15 cellular contexts compared by ENCODE assay signal in genomic region chr3:46942079-46942478, GRCh38. TPM values are rescaled to one million over a fixed set of nuclear protein-coding genes. Genes with fewer than 3 reads are reported as not detected.
DNase-seq lines count a peak whose midpoint lies in the region; ATAC-seq and TF ChIP-seq lines count a peak whose summit lies in the region.
"Had no signal": no experiment of that assay in that cellular context is flagged by ENCODE, and none has a peak within 500 bp of the region (broad histone marks: within the 10 kb centered on the region; RNA-seq: fewer than 3 reads in every experiment).

No MANE protein-coding gene starts in this region.

- H3K27ac ChIP-seq in breast epithelium (peak overlapping the region in 1 of 2 donors; percentile 56), transverse colon (peak overlapping the region; percentile 74 to 87 (median 84)), GM23338 (ENCODE audit: low read depth) (no peak overlapping the region)
- H3K27ac ChIP-seq: HL-60 had no signal

- in situ Hi-C loops in transverse colon (cut with MboI; ENCODE audit: low pct_ligation_motif_present in 1 of 4, low pct_unique_long_range_greater_than_20kb in 1 of 4, low sequenced_read_pairs in 3 of 4), result no loop called here

- intact Hi-C loops in MCF 10A (cut with micrococcal nuclease) (no loop called here), breast epithelium (cut with DNase I; ENCODE audit: low total_unique reads) (no loop called here), transverse colon (cut with DNase I; ENCODE audit: low total_unique reads) (no loop called here), CD14-positive monocyte (cut with micrococcal nuclease) (no loop called here)

- POLR2A ChIA-PET in MCF 10A (lab: Yijun Ruan, JAX), result interaction anchor here (0.6 to 1.2 kb wide), 2 partner anchors 8 to 14 kb away, joined by 3 read pairs; no protein-coding TSS in a partner anchor

- peaks cover 75% of the 10 kb centered on the region for H3K79me2 ChIP-seq in GM23338 (replicated peaks; ENCODE audit: insufficient read depth)

- TF ChIP-seq CTCF in MCF 10A (IDR thresholded peaks at IDR 0.05; ENCODE audit: unreplicated experiment) (no peak), breast epithelium (IDR thresholded peaks at IDR 0.05) (no peak), endothelial cell (IDR thresholded peaks at IDR 0.05; ENCODE audit: unreplicated experiment) (no peak), transverse colon (IDR thresholded peaks at IDR 0.05) (no peak), GM23338 (conservative IDR thresholded peaks at IDR 0.05; ENCODE audit: low read depth in 2 of 2) (no peak), CD14-positive monocyte (IDR thresholded peaks at IDR 0.05) (no peak)

- no peak for DNase-seq in MCF 10A (ENCODE audit: unreplicated experiment)
- DNase-seq in breast epithelium (ENCODE audit: low spot score in 2 of 2), result no peak
- DNase-seq in endothelial cell (ENCODE audit: low spot score), result no peak
- no peak for DNase-seq in naive B cell
- DNase-seq in transverse colon, result peak; percentile 60
- DNase-seq in GM23338 (ENCODE audit: low spot score), result no peak
- no peak for DNase-seq in CD14-positive monocyte (ENCODE audit: low spot score)
- DNase-seq: 8988T; activated CD4-positive, alpha-beta memory T cell treated with anti-CD3 and anti-CD28 coated beads for 36 hours; CD4-positive, CD25-positive, alpha-beta regulatory T cell; central memory CD4-positive, alpha-beta T cell; NCI-H1092 treated with DMSO at 0.1 percent for 48 hours; NCI-H748 treated with DMSO at 0.1 percent for 48 hours had no signal

- ATAC-seq in naive B cell (ENCODE audit: low read depth in 2 of 2), result no peak
- no peak for ATAC-seq in GM19463 (IDR thresholded peaks at IDR 0.05; ENCODE audit: unreplicated experiment)
- no peak for ATAC-seq in GM23338

- H3K4me3 Mint-ChIP-seq in MCF 10A (ENCODE audit: unreplicated experiment) (no peak overlapping the region), endothelial cell (ENCODE audit: unreplicated experiment) (no peak overlapping the region), naive B cell (no peak overlapping the region), GM23338 (no peak overlapping the region), CD14-positive monocyte (no peak overlapping the region)
- H3K4me3 Mint-ChIP-seq: activated CD4-positive, alpha-beta memory T cell treated with anti-CD3 and anti-CD28 coated beads for 36 hours had no signal

- no peaks in the 10 kb centered on the region for H3F3A ChIP-seq in GM23338 (replicated peaks; ENCODE audit: low read depth)

- H2AFZ ChIP-seq in GM23338, result no peak overlapping the region

- H4K20me1 ChIP-seq in GM23338 (replicated peaks; ENCODE audit: insufficient read depth), result peaks cover 45% of the 10 kb centered on the region

- H3K9me3 ChIP-seq in breast epithelium, result no peaks in the 10 kb centered on the region
- H3K9me3 ChIP-seq in transverse colon, result no peaks in the 10 kb centered on the region

- H3K27me3 ChIP-seq in breast epithelium (no peaks in the 10 kb centered on the region), transverse colon (no peaks in the 10 kb centered on the region), GM23338 (ENCODE audit: insufficient read depth) (no peaks in the 10 kb centered on the region)

- H3K4me3 ChIP-seq in breast epithelium (no peak overlapping the region), transverse colon (no peak overlapping the region), GM23338 (no peak overlapping the region)

- H3K36me3 Mint-ChIP-seq in MCF 10A (ENCODE audit: insufficient read depth, unreplicated experiment), result peaks cover 42% of the 10 kb centered on the region
- H3K36me3 Mint-ChIP-seq in endothelial cell (ENCODE audit: low read depth, unreplicated experiment), result peaks cover 43% of the 10 kb centered on the region
- peaks cover 19 to 27% of the 10 kb centered on the region in 2 donors for H3K36me3 Mint-ChIP-seq in naive B cell
- peaks cover 38% of the 10 kb centered on the region for H3K36me3 Mint-ChIP-seq in GM23338 (ENCODE audit: low read depth)
- peaks cover 68 to 88% of the 10 kb centered on the region in 2 donors for H3K36me3 Mint-ChIP-seq in CD14-positive monocyte

- WGBS in transverse colon (ENCODE audit: low coverage in 1 of 2), 2 donors, result 80% methylated on average over 7 of the region's 7 CpGs; no CpG with 5 or more reads in 1 of the 2 donors

- no peak overlapping the region for H3K4me2 ChIP-seq in GM23338

- no TSS peak for BruUV-seq in MCF 10A (replicated peaks; lab: Mats Ljungman, UMichigan)

- CTCF ChIA-PET in MCF 10A (lab: Yijun Ruan, JAX), result no interaction called here

- TF ChIP-seq EP300 in transverse colon (IDR thresholded peaks at IDR 0.05; ENCODE audit: low read depth), result no peak

- no peak for TF ChIP-seq POLR2A in breast epithelium (IDR thresholded peaks at IDR 0.05)
- no peak for TF ChIP-seq POLR2A in transverse colon (IDR thresholded peaks at IDR 0.05)

- peaks cover 46% of the 10 kb centered on the region for H3K4me1 Mint-ChIP-seq in MCF 10A (ENCODE audit: insufficient read depth, unreplicated experiment)
- peaks cover 66% of the 10 kb centered on the region for H3K4me1 Mint-ChIP-seq in endothelial cell (ENCODE audit: unreplicated experiment)
- peaks cover 72 to 91% (median 80%) of the 10 kb centered on the region in 3 donors for H3K4me1 Mint-ChIP-seq in naive B cell
- H3K4me1 Mint-ChIP-seq in GM23338, result peaks cover 53% of the 10 kb centered on the region
- peaks cover 75% of the 10 kb centered on the region for H3K4me1 Mint-ChIP-seq in CD14-positive monocyte

- peak overlapping the region; percentile 70 for H3K27ac Mint-ChIP-seq in MCF 10A (ENCODE audit: low read depth, unreplicated experiment)
- H3K27ac Mint-ChIP-seq in endothelial cell (ENCODE audit: unreplicated experiment), result peak overlapping the region; percentile 42
- H3K27ac Mint-ChIP-seq in naive B cell, result peak overlapping the region in 5 of 6 donors; percentile 66 to 93 (median 71)
- no peak overlapping the region for H3K27ac Mint-ChIP-seq in GM23338
- peak overlapping the region in 2 of 7 donors; percentile 34 to 78 for H3K27ac Mint-ChIP-seq in CD14-positive monocyte
- H3K27ac Mint-ChIP-seq: activated CD4-positive, alpha-beta memory T cell treated with anti-CD3 and anti-CD28 coated beads for 36 hours had no signal

- no peaks in the 10 kb centered on the region for H3K9me2 ChIP-seq in GM23338 (ENCODE audit: insufficient read depth)

- no peaks in the 10 kb centered on the region for H3K27me3 Mint-ChIP-seq in MCF 10A (ENCODE audit: insufficient read depth, unreplicated experiment)
- H3K27me3 Mint-ChIP-seq in endothelial cell (ENCODE audit: unreplicated experiment), result peaks cover 11% of the 10 kb centered on the region
- no peaks in the 10 kb centered on the region for H3K27me3 Mint-ChIP-seq in naive B cell
- H3K27me3 Mint-ChIP-seq in GM23338 (ENCODE audit: insufficient read depth, low read depth, poor library complexity), result peaks cover 7% of the 10 kb centered on the region
- no peaks in the 10 kb centered on the region for H3K27me3 Mint-ChIP-seq in CD14-positive monocyte (ENCODE audit: low read depth in 3 of 3)
- H3K27me3 Mint-ChIP-seq: activated CD4-positive, alpha-beta memory T cell treated with anti-CD3 and anti-CD28 coated beads for 36 hours; CD4-positive, CD25-positive, alpha-beta regulatory T cell had no signal

- H3K36me3 ChIP-seq in breast epithelium, result no peaks in the 10 kb centered on the region
- H3K36me3 ChIP-seq in transverse colon, result peaks cover 0 to 13% (median 6%) of the 10 kb centered on the region in 4 donors
- H3K36me3 ChIP-seq in GM23338 (ENCODE audit: insufficient read depth), result no peaks in the 10 kb centered on the region

- no peaks in the 10 kb centered on the region for H3K9me3 Mint-ChIP-seq in MCF 10A (ENCODE audit: unreplicated experiment)
- no peaks in the 10 kb centered on the region for H3K9me3 Mint-ChIP-seq in endothelial cell (ENCODE audit: unreplicated experiment)
- no peaks in the 10 kb centered on the region for H3K9me3 Mint-ChIP-seq in naive B cell
- H3K9me3 Mint-ChIP-seq in GM23338, result no peaks in the 10 kb centered on the region
- no peaks in the 10 kb centered on the region for H3K9me3 Mint-ChIP-seq in CD14-positive monocyte
- H3K9me3 Mint-ChIP-seq: activated CD4-positive, alpha-beta memory T cell treated with anti-CD3 and anti-CD28 coated beads for 36 hours; CD4-positive, CD25-positive, alpha-beta regulatory T cell had no signal

- peaks cover 0 to 9% of the 10 kb centered on the region in 2 donors for H3K4me1 ChIP-seq in breast epithelium
- H3K4me1 ChIP-seq in transverse colon, result peaks cover 42 to 74% (median 62%) of the 10 kb centered on the region in 4 donors
- peaks cover 31% of the 10 kb centered on the region for H3K4me1 ChIP-seq in GM23338 (ENCODE audit: insufficient read depth)

TF ChIP-seq in GM23338, 12 proteins besides CTCF, POLR2A, EP300 and RAD21 (continues in another document):
- no peak for TF ChIP-seq JUNB (IDR thresholded peaks at IDR 0.05; ENCODE audit: unreplicated experiment)
- no peak for TF ChIP-seq EZH2phosphoT487 (IDR thresholded peaks at IDR 0.05; ENCODE audit: unreplicated experiment)
- no peak for TF ChIP-seq CREB1 (CRISPR knock-in tag; IDR thresholded peaks at IDR 0.05; ENCODE audit: low read depth)

RNA-seq across cellular contexts. Expression of gene CCDC12, which starts 34.5 kb away (rescaled TPM):
- 43.9 and 45.9 TPM in 2 replicates for total RNA-seq in MCF 10A (2022)
- total RNA-seq in breast epithelium, result 10 to 100 TPM; 27.0 to 50.2 (median 43.9) TPM
- total RNA-seq in endothelial cell (ENCODE audit: unreplicated experiment), result 36.3 TPM
- polyA plus RNA-seq in naive B cell (ENCODE audit: low read depth in 6 of 6), result 100 to 1,000 TPM; 119 to 157 (median 123) TPM
- total RNA-seq in transverse colon, result 10 to 100 TPM; 50.1 to 72.9 (median 53.0) TPM
- total RNA-seq in GM23338 (2014; rRNA removed; shearing (Covaris generic)), result 35.1 and 42.9 TPM in 2 replicates
- polyA plus RNA-seq in GM23338 (2016; fragmentation: Nextera tagmentation; extraction: Ambion mirVana), result 133 and 136 TPM in 2 replicates
- 10 to 100 TPM; 50.1 to 55.8 TPM for polyA plus RNA-seq in CD14-positive monocyte

RNA-seq across cellular contexts. Expression of gene NBEAL2, which starts 37.4 kb away (rescaled TPM):
- 14.2 and 20.2 TPM in 2 replicates for total RNA-seq in MCF 10A (2022)
- 10 to 100 TPM; 16.8 to 58.3 (median 54.4) TPM for total RNA-seq in breast epithelium
- total RNA-seq in endothelial cell (ENCODE audit: unreplicated experiment), result 202 TPM
- 1 to 10 TPM in 4 of 6 donors, under 1 TPM in 1, not detected in 1; 0.34 to 2.2 (median 1.5) TPM for polyA plus RNA-seq in naive B cell (ENCODE audit: low read depth in 6 of 6)
- total RNA-seq in transverse colon, result 100 to 1,000 TPM in 2 of 4 donors, 10 to 100 TPM in 2; 81.1 to 163 (median 122) TPM
- total RNA-seq in GM23338 (2014; rRNA removed; shearing (Covaris generic)), result 66.1 and 79.9 TPM in 2 replicates
- 13.5 and 14.0 TPM in 2 replicates for polyA plus RNA-seq in GM23338 (2016; fragmentation: Nextera tagmentation; extraction: Ambion mirVana)
- polyA plus RNA-seq in CD14-positive monocyte, result 10 to 100 TPM; 10.4 to 17.3 TPM
